In the genomic region with DNA sequence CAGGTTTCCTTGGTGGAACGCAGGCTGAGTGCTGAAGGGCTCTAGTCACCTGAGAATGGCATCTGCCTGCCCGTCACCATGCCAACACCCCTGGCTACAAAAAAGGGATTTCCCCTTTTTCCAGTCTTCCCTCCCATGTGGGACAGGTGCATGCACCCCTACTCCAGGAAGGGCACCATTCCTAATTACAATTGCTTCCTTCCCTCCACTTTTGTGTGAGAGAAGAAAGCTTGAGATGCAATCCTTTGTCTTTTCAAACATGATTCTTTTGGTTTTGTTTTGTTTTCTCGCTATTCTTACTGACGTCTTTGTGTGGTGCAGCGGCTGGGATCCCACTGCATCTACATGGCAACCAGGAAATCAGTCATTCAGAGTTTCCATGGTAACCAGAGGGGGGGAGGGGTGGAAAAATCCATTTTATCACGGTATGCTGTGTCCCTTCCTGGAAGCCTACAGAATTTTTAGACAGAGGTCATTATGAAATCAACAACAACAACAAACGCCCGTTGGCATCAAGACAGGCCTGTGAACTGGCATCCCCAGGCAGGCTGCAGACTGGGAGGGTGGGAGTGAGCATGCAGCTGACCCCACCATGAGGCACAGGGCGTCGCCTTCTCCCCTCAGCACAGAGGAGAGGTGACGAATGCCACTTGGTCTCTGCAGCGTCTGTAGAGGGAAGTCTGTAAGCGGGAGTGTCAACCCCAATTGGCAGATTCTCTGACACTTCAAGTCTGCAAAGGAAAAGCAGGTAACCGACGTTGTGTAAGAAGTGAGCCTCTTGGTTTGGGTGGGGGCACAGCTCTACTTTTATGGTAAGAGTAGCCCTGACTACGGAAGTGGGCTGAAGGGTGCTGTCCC, we compare ENCODE assay signal across 1 cellular context.
TF ChIP-seq lines count a peak whose summit lies in the region.

No MANE protein-coding gene starts in this region.

TF ChIP-seq in GM12878, 131 proteins besides CTCF, POLR2A, EP300 and RAD21 (continued from another document and continues in another):
- TF ChIP-seq, protein P1, sequence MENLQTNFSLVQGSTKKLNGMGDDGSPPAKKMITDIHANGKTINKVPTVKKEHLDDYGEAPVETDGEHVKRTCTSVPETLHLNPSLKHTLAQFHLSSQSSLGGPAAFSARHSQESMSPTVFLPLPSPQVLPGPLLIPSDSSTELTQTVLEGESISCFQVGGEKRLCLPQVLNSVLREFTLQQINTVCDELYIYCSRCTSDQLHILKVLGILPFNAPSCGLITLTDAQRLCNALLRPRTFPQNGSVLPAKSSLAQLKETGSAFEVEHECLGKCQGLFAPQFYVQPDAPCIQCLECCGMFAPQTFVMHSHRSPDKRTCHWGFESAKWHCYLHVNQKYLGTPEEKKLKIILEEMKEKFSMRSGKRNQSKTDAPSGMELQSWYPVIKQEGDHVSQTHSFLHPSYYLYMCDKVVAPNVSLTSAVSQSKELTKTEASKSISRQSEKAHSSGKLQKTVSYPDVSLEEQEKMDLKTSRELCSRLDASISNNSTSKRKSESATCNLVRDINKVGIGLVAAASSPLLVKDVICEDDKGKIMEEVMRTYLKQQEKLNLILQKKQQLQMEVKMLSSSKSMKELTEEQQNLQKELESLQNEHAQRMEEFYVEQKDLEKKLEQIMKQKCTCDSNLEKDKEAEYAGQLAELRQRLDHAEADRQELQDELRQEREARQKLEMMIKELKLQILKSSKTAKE (IDR thresholded peaks at IDR 0.05; ENCODE audit: low read depth, poor library complexity, severe bottlenecking), result no peak
- no peak for TF ChIP-seq FOS (IDR thresholded peaks at IDR 0.05; ENCODE audit: borderline replicate concordance, extremely low read depth, insufficient read length)
- TF ChIP-seq, protein P2, sequence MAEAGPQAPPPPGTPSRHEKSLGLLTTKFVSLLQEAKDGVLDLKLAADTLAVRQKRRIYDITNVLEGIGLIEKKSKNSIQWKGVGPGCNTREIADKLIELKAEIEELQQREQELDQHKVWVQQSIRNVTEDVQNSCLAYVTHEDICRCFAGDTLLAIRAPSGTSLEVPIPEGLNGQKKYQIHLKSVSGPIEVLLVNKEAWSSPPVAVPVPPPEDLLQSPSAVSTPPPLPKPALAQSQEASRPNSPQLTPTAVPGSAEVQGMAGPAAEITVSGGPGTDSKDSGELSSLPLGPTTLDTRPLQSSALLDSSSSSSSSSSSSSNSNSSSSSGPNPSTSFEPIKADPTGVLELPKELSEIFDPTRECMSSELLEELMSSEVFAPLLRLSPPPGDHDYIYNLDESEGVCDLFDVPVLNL (IDR thresholded peaks at IDR 0.05; ENCODE audit: low read depth, low read length), result no peak
- TF ChIP-seq, protein P3, sequence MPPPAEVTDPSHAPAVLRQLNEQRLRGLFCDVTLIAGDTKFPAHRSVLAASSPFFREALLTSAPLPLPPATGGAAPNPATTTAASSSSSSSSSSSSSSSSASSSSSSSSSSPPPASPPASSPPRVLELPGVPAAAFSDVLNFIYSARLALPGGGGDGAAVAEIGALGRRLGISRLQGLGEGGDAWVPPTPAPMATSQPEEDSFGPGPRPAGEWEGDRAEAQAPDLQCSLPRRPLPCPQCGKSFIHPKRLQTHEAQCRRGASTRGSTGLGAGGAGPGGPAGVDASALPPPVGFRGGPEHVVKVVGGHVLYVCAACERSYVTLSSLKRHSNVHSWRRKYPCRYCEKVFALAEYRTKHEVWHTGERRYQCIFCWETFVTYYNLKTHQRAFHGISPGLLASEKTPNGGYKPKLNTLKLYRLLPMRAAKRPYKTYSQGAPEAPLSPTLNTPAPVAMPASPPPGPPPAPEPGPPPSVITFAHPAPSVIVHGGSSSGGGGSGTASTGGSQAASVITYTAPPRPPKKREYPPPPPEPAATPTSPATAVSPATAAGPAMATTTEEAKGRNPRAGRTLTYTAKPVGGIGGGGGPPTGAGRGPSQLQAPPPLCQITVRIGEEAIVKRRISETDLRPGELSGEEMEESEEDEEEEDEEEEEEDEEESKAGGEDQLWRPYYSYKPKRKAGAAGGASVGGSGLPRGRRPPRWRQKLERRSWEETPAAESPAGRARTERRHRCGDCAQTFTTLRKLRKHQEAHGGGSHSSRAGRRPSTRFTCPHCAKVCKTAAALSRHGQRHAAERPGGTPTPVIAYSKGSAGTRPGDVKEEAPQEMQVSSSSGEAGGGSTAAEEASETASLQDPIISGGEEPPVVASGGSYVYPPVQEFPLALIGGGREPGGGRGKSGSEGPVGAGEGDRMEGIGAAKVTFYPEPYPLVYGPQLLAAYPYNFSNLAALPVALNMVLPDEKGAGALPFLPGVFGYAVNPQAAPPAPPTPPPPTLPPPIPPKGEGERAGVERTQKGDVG (CRISPR knock-in tag; IDR thresholded peaks at IDR 0.05), result no peak
- TF ChIP-seq, protein P4, sequence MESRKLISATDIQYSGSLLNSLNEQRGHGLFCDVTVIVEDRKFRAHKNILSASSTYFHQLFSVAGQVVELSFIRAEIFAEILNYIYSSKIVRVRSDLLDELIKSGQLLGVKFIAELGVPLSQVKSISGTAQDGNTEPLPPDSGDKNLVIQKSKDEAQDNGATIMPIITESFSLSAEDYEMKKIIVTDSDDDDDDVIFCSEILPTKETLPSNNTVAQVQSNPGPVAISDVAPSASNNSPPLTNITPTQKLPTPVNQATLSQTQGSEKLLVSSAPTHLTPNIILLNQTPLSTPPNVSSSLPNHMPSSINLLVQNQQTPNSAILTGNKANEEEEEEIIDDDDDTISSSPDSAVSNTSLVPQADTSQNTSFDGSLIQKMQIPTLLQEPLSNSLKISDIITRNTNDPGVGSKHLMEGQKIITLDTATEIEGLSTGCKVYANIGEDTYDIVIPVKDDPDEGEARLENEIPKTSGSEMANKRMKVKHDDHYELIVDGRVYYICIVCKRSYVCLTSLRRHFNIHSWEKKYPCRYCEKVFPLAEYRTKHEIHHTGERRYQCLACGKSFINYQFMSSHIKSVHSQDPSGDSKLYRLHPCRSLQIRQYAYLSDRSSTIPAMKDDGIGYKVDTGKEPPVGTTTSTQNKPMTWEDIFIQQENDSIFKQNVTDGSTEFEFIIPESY (IDR thresholded peaks at IDR 0.05), result no peak
- peak; percentile 61 for TF ChIP-seq NFIC (IDR thresholded peaks at IDR 0.05; ENCODE audit: low read depth, low read length)
- no peak for TF ChIP-seq BCL11A (IDR thresholded peaks at IDR 0.05; ENCODE audit: low read depth, low read length)
- TF ChIP-seq MEF2B (IDR thresholded peaks at IDR 0.05; ENCODE audit: partially characterized antibody, poor library complexity, severe bottlenecking), result peak; percentile 79
- no peak for TF ChIP-seq JUND (IDR thresholded peaks at IDR 0.05; ENCODE audit: low read depth, low read length)
- TF ChIP-seq CEBPB (IDR thresholded peaks at IDR 0.05; ENCODE audit: borderline replicate concordance in 1 of 2, low read depth in 2 of 2, low read length in 2 of 2), result no peak
- no peak for TF ChIP-seq SUZ12 (IDR thresholded peaks at IDR 0.05; ENCODE audit: unreplicated experiment)
- TF ChIP-seq CBX5 (IDR thresholded peaks at IDR 0.05; ENCODE audit: low read depth), result no peak; the same call in 1 of the 2 replicates
- peak; percentile 24 for TF ChIP-seq SMAD1 (IDR thresholded peaks at IDR 0.05; ENCODE audit: low read depth, partially characterized antibody)
- TF ChIP-seq HCFC1 (IDR thresholded peaks at IDR 0.05; ENCODE audit: low read length), result no peak; the same call in 1 of the 2 replicates
- peak; percentile 64 for TF ChIP-seq GATAD2B (conservative IDR thresholded peaks at IDR 0.05; ENCODE audit: low read depth)
- TF ChIP-seq, protein P5, sequence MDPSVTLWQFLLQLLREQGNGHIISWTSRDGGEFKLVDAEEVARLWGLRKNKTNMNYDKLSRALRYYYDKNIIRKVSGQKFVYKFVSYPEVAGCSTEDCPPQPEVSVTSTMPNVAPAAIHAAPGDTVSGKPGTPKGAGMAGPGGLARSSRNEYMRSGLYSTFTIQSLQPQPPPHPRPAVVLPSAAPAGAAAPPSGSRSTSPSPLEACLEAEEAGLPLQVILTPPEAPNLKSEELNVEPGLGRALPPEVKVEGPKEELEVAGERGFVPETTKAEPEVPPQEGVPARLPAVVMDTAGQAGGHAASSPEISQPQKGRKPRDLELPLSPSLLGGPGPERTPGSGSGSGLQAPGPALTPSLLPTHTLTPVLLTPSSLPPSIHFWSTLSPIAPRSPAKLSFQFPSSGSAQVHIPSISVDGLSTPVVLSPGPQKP (IDR thresholded peaks at IDR 0.05; ENCODE audit: low read depth, low read length), result peak; percentile 98
- TF ChIP-seq, protein P6, sequence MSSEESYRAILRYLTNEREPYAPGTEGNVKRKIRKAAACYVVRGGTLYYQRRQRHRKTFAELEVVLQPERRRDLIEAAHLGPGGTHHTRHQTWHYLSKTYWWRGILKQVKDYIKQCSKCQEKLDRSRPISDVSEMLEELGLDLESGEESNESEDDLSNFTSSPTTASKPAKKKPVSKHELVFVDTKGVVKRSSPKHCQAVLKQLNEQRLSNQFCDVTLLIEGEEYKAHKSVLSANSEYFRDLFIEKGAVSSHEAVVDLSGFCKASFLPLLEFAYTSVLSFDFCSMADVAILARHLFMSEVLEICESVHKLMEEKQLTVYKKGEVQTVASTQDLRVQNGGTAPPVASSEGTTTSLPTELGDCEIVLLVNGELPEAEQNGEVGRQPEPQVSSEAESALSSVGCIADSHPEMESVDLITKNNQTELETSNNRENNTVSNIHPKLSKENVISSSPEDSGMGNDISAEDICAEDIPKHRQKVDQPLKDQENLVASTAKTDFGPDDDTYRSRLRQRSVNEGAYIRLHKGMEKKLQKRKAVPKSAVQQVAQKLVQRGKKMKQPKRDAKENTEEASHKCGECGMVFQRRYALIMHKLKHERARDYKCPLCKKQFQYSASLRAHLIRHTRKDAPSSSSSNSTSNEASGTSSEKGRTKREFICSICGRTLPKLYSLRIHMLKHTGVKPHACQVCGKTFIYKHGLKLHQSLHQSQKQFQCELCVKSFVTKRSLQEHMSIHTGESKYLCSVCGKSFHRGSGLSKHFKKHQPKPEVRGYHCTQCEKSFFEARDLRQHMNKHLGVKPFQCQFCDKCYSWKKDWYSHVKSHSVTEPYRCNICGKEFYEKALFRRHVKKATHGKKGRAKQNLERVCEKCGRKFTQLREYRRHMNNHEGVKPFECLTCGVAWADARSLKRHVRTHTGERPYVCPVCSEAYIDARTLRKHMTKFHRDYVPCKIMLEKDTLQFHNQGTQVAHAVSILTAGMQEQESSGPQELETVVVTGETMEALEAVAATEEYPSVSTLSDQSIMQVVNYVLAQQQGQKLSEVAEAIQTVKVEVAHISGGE (CRISPR knock-in tag; IDR thresholded peaks at IDR 0.05), result no peak
- TF ChIP-seq EZH2 (IDR thresholded peaks at IDR 0.05; ENCODE audit: borderline replicate concordance, control insufficient read depth, low read depth, low read length), result no peak
- TF ChIP-seq TCF7 (IDR thresholded peaks at IDR 0.05; ENCODE audit: borderline replicate concordance), result no peak
- no peak for TF ChIP-seq ZNF384 (IDR thresholded peaks at IDR 0.05; ENCODE audit: borderline replicate concordance, low read depth, low read length)
- TF ChIP-seq ATF7 (IDR thresholded peaks at IDR 0.05; ENCODE audit: low read depth), result peak; percentile 82
- TF ChIP-seq STAT1 (conservative IDR thresholded peaks at IDR 0.05), result 0 out of 2 replicates have a peak, but pooled peaks have one; percentile 50
- peak; percentile 47; the same call in 1 of the 2 replicates for TF ChIP-seq EED (IDR thresholded peaks at IDR 0.05; ENCODE audit: low read depth)
- TF ChIP-seq KLF5 (IDR thresholded peaks at IDR 0.05; ENCODE audit: partially characterized antibody), result peak; percentile 56
- TF ChIP-seq RCOR1 (conservative IDR thresholded peaks at IDR 0.05; ENCODE audit: low read depth, low read length), result no peak
- TF ChIP-seq NR2C1 (IDR thresholded peaks at IDR 0.05), result no peak
- TF ChIP-seq FOXM1 (IDR thresholded peaks at IDR 0.05; ENCODE audit: low read depth, low read length), result peak; percentile 59
- TF ChIP-seq, protein P7, sequence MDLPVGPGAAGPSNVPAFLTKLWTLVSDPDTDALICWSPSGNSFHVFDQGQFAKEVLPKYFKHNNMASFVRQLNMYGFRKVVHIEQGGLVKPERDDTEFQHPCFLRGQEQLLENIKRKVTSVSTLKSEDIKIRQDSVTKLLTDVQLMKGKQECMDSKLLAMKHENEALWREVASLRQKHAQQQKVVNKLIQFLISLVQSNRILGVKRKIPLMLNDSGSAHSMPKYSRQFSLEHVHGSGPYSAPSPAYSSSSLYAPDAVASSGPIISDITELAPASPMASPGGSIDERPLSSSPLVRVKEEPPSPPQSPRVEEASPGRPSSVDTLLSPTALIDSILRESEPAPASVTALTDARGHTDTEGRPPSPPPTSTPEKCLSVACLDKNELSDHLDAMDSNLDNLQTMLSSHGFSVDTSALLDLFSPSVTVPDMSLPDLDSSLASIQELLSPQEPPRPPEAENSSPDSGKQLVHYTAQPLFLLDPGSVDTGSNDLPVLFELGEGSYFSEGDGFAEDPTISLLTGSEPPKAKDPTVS (IDR thresholded peaks at IDR 0.05; ENCODE audit: low read depth, low read length), result no peak
- TF ChIP-seq, protein P8, sequence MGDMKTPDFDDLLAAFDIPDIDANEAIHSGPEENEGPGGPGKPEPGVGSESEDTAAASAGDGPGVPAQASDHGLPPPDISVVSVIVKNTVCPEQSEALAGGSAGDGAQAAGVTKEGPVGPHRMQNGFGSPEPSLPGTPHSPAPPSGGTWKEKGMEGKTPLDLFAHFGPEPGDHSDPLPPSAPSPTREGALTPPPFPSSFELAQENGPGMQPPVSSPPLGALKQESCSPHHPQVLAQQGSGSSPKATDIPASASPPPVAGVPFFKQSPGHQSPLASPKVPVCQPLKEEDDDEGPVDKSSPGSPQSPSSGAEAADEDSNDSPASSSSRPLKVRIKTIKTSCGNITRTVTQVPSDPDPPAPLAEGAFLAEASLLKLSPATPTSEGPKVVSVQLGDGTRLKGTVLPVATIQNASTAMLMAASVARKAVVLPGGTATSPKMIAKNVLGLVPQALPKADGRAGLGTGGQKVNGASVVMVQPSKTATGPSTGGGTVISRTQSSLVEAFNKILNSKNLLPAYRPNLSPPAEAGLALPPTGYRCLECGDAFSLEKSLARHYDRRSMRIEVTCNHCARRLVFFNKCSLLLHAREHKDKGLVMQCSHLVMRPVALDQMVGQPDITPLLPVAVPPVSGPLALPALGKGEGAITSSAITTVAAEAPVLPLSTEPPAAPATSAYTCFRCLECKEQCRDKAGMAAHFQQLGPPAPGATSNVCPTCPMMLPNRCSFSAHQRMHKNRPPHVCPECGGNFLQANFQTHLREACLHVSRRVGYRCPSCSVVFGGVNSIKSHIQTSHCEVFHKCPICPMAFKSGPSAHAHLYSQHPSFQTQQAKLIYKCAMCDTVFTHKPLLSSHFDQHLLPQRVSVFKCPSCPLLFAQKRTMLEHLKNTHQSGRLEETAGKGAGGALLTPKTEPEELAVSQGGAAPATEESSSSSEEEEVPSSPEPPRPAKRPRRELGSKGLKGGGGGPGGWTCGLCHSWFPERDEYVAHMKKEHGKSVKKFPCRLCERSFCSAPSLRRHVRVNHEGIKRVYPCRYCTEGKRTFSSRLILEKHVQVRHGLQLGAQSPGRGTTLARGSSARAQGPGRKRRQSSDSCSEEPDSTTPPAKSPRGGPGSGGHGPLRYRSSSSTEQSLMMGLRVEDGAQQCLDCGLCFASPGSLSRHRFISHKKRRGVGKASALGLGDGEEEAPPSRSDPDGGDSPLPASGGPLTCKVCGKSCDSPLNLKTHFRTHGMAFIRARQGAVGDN (IDR thresholded peaks at IDR 0.05), result 0 out of 2 replicates have a peak, but pooled peaks have one; percentile 19
- TF ChIP-seq MXI1 (IDR thresholded peaks at IDR 0.05; ENCODE audit: low read depth, low read length), result peak; percentile 62; the same call in 1 of the 2 replicates
- TF ChIP-seq, protein P9, sequence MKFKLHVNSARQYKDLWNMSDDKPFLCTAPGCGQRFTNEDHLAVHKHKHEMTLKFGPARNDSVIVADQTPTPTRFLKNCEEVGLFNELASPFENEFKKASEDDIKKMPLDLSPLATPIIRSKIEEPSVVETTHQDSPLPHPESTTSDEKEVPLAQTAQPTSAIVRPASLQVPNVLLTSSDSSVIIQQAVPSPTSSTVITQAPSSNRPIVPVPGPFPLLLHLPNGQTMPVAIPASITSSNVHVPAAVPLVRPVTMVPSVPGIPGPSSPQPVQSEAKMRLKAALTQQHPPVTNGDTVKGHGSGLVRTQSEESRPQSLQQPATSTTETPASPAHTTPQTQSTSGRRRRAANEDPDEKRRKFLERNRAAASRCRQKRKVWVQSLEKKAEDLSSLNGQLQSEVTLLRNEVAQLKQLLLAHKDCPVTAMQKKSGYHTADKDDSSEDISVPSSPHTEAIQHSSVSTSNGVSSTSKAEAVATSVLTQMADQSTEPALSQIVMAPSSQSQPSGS (IDR thresholded peaks at IDR 0.05; ENCODE audit: low read length), result peak; percentile 73
- no peak for TF ChIP-seq ZNF622 (IDR thresholded peaks at IDR 0.05)
